ENCODE assay signal across 25 cellular contexts in genomic region chr7:134532155-134533089, GRCh38. TPM values are rescaled to one million over a fixed set of nuclear protein-coding genes. Genes with fewer than 3 reads are reported as not detected.
DNase-seq lines count a peak whose midpoint lies in the region; ATAC-seq and TF ChIP-seq lines count a peak whose summit lies in the region.
"Had no signal": no experiment of that assay in that cellular context is flagged by ENCODE, and none has a peak within 500 bp of the region (broad histone marks: within the 10 kb centered on the region; RNA-seq: fewer than 3 reads in every experiment).

No MANE protein-coding gene starts in this region.

- H3K9ac ChIP-seq in colonic mucosa (ENCODE audit: low read depth in 2 of 2, low read length in 2 of 2): peak overlapping the region in 1 of 2 donors; percentile 51

- H3K4me3 ChIP-seq in breast epithelium (no peak overlapping the region), colonic mucosa (no peak overlapping the region), urinary bladder (ENCODE audit: low read depth, low read length) (no peak overlapping the region)
- H3K4me3 ChIP-seq: vagina had no signal

- H3K27me3 ChIP-seq in breast epithelium: no peaks in the 10 kb centered on the region
- no peaks in the 10 kb centered on the region for H3K27me3 ChIP-seq in colonic mucosa
- H3K27me3 ChIP-seq: vagina had no signal

- H3K4me1 ChIP-seq in breast epithelium (no peaks in the 10 kb centered on the region), colonic mucosa (no peaks in the 10 kb centered on the region), urinary bladder (ENCODE audit: insufficient read depth) (peaks cover 2% of the 10 kb centered on the region)

- BruUV-seq in MCF 10A (replicated peaks; lab: Mats Ljungman, UMichigan): no TSS peak

- CTCF ChIA-PET in MCF 10A (lab: Yijun Ruan, JAX): interaction anchor here (0.6 to 6.2 kb wide), 11 partner anchors 8 to 1819 kb away, joined by 3 to 52 read pairs (median 5); partner anchors contain the start of gene AKR1B15

- H3K27ac ChIP-seq in breast epithelium (peak overlapping the region in 1 of 2 donors; percentile 17), colonic mucosa (peak overlapping the region; percentile 67), urinary bladder (ENCODE audit: low read depth) (peak overlapping the region; percentile 69)
- H3K27ac ChIP-seq: vagina, VCaP had no signal

- no peaks in the 10 kb centered on the region for H3K9me3 ChIP-seq in breast epithelium
- no peaks in the 10 kb centered on the region for H3K9me3 ChIP-seq in colonic mucosa
- H3K9me3 ChIP-seq: vagina had no signal

- TF ChIP-seq CTCF in MCF 10A (IDR thresholded peaks at IDR 0.05; ENCODE audit: unreplicated experiment): no peak
- TF ChIP-seq CTCF in breast epithelium (IDR thresholded peaks at IDR 0.05): no peak
- no peak for TF ChIP-seq CTCF in colonic mucosa (IDR thresholded peaks at IDR 0.05)

- H3K27me3 Mint-ChIP-seq in MCF 10A (ENCODE audit: insufficient read depth, unreplicated experiment): no peaks in the 10 kb centered on the region
- H3K27me3 Mint-ChIP-seq: activated naive CD4-positive, alpha-beta T cell treated with anti-CD3 and anti-CD28 coated beads, Interleukin-2, amount 50 U/mL, for 24 hours had no signal

- POLR2A ChIA-PET in MCF 10A (lab: Yijun Ruan, JAX): interaction anchor here (0.5 to 4.5 kb wide), 9 partner anchors 11 to 830 kb away, joined by 3 to 24 read pairs (median 6); no protein-coding TSS in a partner anchor

- H3K4me3 Mint-ChIP-seq in MCF 10A (ENCODE audit: unreplicated experiment): peak overlapping the region; percentile 40
- H3K4me3 Mint-ChIP-seq: activated naive CD4-positive, alpha-beta T cell treated with anti-CD3 and anti-CD28 coated beads, Interleukin-2, amount 50 U/mL, for 24 hours; activated T-cell treated with anti-CD3 and anti-CD28 coated beads, Interleukin-2, amount 50 U/mL, for 4 hours; brain; H9; memory B cell; nephron progenitor cell; T-cell had no signal

- intact Hi-C loops in MCF 10A (cut with micrococcal nuclease): no loop called here
- intact Hi-C loops in breast epithelium (cut with DNase I; ENCODE audit: low total_unique reads): no loop called here
- intact Hi-C loops in colonic mucosa (cut with DNase I): no loop called here

- 85% methylated on average over 5 of the region's 5 CpGs for WGBS in urinary bladder

- no peaks in the 10 kb centered on the region for H3K9me3 Mint-ChIP-seq in MCF 10A (ENCODE audit: unreplicated experiment)
- H3K9me3 Mint-ChIP-seq: activated naive CD4-positive, alpha-beta T cell treated with anti-CD3 and anti-CD28 coated beads, Interleukin-2, amount 50 U/mL, for 24 hours; activated T-cell treated with anti-CD3 and anti-CD28 coated beads, Interleukin-2, amount 50 U/mL, for 4 hours; brain; H9; memory B cell; nephron progenitor cell; T-cell had no signal

- peaks cover 44% of the 10 kb centered on the region for H3K4me1 Mint-ChIP-seq in MCF 10A (ENCODE audit: insufficient read depth, unreplicated experiment)
- H3K4me1 Mint-ChIP-seq: activated naive CD4-positive, alpha-beta T cell treated with anti-CD3 and anti-CD28 coated beads, Interleukin-2, amount 50 U/mL, for 24 hours; memory B cell; T-cell had no signal

- H3K36me3 ChIP-seq in breast epithelium: no peaks in the 10 kb centered on the region
- no peaks in the 10 kb centered on the region for H3K36me3 ChIP-seq in colonic mucosa
- H3K36me3 ChIP-seq in urinary bladder (ENCODE audit: insufficient read depth): no peaks in the 10 kb centered on the region
- H3K36me3 ChIP-seq: vagina had no signal

- no peaks in the 10 kb centered on the region for H3K36me3 Mint-ChIP-seq in MCF 10A (ENCODE audit: insufficient read depth, unreplicated experiment)
- H3K36me3 Mint-ChIP-seq: activated naive CD4-positive, alpha-beta T cell treated with anti-CD3 and anti-CD28 coated beads, Interleukin-2, amount 50 U/mL, for 24 hours; brain; memory B cell; T-cell had no signal

- ATAC-seq in GM21515 (IDR thresholded peaks at IDR 0.05; ENCODE audit: unreplicated experiment): no peak
- ATAC-seq: activated T-cell treated with anti-CD3 and anti-CD28 coated beads, Interleukin-2, amount 50 U/mL, for 4 hours; Right ventricle myocardium inferior; stimulated activated naive CD8-positive, alpha-beta T cell treated with anti-CD3 and anti-CD28 coated beads, Interleukin-15, Interleukin-2, amounts not matched to agents 100 U/mL and 50 U/mL, for 24 hours; T-cell had no signal

- H3K27ac Mint-ChIP-seq in MCF 10A (ENCODE audit: low read depth, unreplicated experiment): peak overlapping the region; percentile 92
- H3K27ac Mint-ChIP-seq: activated naive CD4-positive, alpha-beta T cell treated with anti-CD3 and anti-CD28 coated beads, Interleukin-2, amount 50 U/mL, for 24 hours; memory B cell; nephron progenitor cell; T-cell had no signal

- DNase-seq in MCF 10A (ENCODE audit: unreplicated experiment): peak; percentile 93
- DNase-seq in breast epithelium (ENCODE audit: low spot score in 2 of 2): no peak
- peak; percentile 90 for DNase-seq in colonic mucosa
- DNase-seq in mucosa of gallbladder (ENCODE audit: low spot score): peak; percentile 81
- DNase-seq in NCI-H2196 (lab: John Stamatoyannopoulos, UW; ENCODE audit: unreplicated experiment): no peak
- DNase-seq in AG08395 (ENCODE audit: low spot score): no peak
- DNase-seq: activated CD4-positive, alpha-beta T cell treated with anti-CD3 and anti-CD28 coated beads, Interleukin-2, amount 50 U/mL, for 48 hours; activated T-cell treated with anti-CD3 and anti-CD28 coated beads, Interleukin-2, amount 50 U/mL, for 4 hours; dermis blood vessel endothelial cell; H9; head of caudate nucleus; NCI-H2029; nephron progenitor cell; stimulated activated naive CD8-positive, alpha-beta T cell treated with anti-CD3 and anti-CD28 coated beads, Interleukin-15, Interleukin-2, amounts not matched to agents 100 U/mL and 50 U/mL, for 24 hours; T-cell had no signal

- no peak for TF ChIP-seq POLR2A in breast epithelium (IDR thresholded peaks at IDR 0.05)

RNA-seq across cellular contexts. Expression of gene AKR1B10, which starts 5.1 kb away (rescaled TPM):
- 0.42 and 0.49 TPM in 2 replicates for total RNA-seq in MCF 10A (2022)
- 1 to 10 TPM in 2 of 3 donors, not detected in 1; 2.1 to 2.9 TPM for total RNA-seq in breast epithelium
- total RNA-seq in colonic mucosa: 100 to 1,000 TPM; 161 to 175 TPM
- 516 TPM for total RNA-seq in mucosa of gallbladder
- total RNA-seq in urinary bladder: 0.42 TPM
- polyA plus RNA-seq in urinary bladder: 48.9 TPM
- total RNA-seq: dermis blood vessel endothelial cell, H9, Right ventricle myocardium inferior had no signal

RNA-seq across cellular contexts. Expression of gene AKR1B15, which starts 16.5 kb away (rescaled TPM):
- total RNA-seq in MCF 10A (2022): not detected in 2 replicates
- 1 to 10 TPM in 2 of 3 donors, under 1 TPM in 1; 0.33 to 5.6 (median 3.5) TPM for total RNA-seq in breast epithelium
- total RNA-seq in colonic mucosa: 10 to 100 TPM in 1 of 2 donors, 1 to 10 TPM in 1; 6.5 to 10.6 TPM
- total RNA-seq in mucosa of gallbladder: 43.2 TPM
- total RNA-seq in urinary bladder: not detected
- 0.86 TPM for polyA plus RNA-seq in urinary bladder
- total RNA-seq: A673; activated T-cell treated with anti-CD3 and anti-CD28 coated beads, Interleukin-2, amount 50 U/mL, for 4 hours; dermis blood vessel endothelial cell; H9; pulmonary artery endothelial cell; Right ventricle myocardium inferior; T-cell had no signal

Comparison
In these comparisons a context has a peak if more than half of its experiments do, and no peak if none do; other contexts are left out.
1. DNase-seq: peak in MCF 10A (single experiment), colonic mucosa (single experiment) and mucosa of gallbladder (single experiment); none in breast epithelium (0 of 2), NCI-H2196 (single experiment) and AG08395 (single experiment).
2. RNA of gene AKR1B10, which starts 5.1 kb away (total RNA-seq): 516 TPM in mucosa of gallbladder (single experiment) and 161 to 175 TPM in colonic mucosa; 2.1 to 2.9 TPM in breast epithelium, 0.42 TPM in urinary bladder (single experiment) and 0.42 to 0.49 TPM in MCF 10A; every median in the first group is over 10 times any median in the second.